In the genomic region with DNA sequence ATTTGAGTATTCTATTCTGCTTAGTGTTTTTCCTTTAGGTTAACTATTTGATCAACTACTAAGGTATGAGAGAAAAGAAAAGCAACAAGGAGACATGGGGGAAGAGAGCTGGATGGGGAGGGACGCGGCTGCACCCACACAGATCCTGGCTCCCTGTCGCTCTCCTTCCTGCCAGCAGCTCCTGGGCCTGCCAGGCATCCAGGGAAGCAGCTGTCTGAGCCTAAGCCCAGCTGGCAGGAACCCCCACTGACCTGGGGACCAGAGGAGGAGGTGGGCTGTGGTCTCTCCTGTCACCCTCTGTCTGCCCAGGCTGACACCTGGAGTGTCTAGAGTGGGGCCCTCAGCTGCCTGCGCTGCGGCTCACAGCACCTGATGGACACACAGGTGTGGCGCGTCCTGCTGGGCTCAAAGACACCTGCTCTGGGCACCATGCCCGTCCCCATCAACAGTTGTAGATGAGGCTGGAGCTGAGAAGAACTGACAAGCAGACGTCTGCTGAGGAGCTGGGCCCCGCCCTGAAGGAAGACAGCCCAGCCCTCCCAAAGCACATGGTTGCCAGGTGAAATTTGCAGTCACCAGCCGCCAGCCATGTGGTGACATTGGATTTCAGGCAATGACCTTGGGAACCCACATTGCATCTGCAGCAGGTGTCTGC, we compare ENCODE assay signal across 19 cellular contexts.
DNase-seq lines count a peak whose midpoint lies in the region; ATAC-seq lines count a peak whose summit lies in the region.
"Had no signal": no experiment of that assay in that cellular context is flagged by ENCODE, and none has a peak within 500 bp of the region (broad histone marks: within the 10 kb centered on the region; RNA-seq: fewer than 3 reads in every experiment).

No MANE protein-coding gene starts in this region.

- ATAC-seq in HG02938 (IDR thresholded peaks at IDR 0.05; ENCODE audit: unreplicated experiment) = no peak
- ATAC-seq in HG02763 (IDR thresholded peaks at IDR 0.05; ENCODE audit: unreplicated experiment) = no peak
- ATAC-seq in HG02852 (IDR thresholded peaks at IDR 0.05; ENCODE audit: unreplicated experiment) = no peak
- ATAC-seq: activated CD4-positive, CD25-positive, alpha-beta regulatory T cell treated with anti-CD3 and anti-CD28 coated beads, Interleukin-2, amount 50 U/mL, for 24 hours; activated CD8-positive, alpha-beta T cell treated with anti-CD3 and anti-CD28 coated beads, Interleukin-2, amount 10 ng/mL, durations not matched to agents 7 days and 5 days; lower lobe of right lung had no signal

- peak; percentile 4 for DNase-seq in DMS53 treated with DMSO at 0.1 percent for 48 hours (lab: John Stamatoyannopoulos, UW; ENCODE audit: unreplicated experiment)
- peak; percentile 94 for DNase-seq in NCI-H1105 (lab: John Stamatoyannopoulos, UW)
- peak; percentile 30 for DNase-seq in NCI-H2196 treated with DMSO at 0.1 percent for 48 hours (lab: John Stamatoyannopoulos, UW; ENCODE audit: unreplicated experiment)
- DNase-seq in SHP77 treated with DMSO at 0.1 percent for 48 hours (lab: John Stamatoyannopoulos, UW) = peak; percentile 24
- DNase-seq in stimulated activated naive CD4-positive, alpha-beta T cell treated with Interleukin-2 at 50 U/mL for 16 hours (lab: John Stamatoyannopoulos, UW) = no peak
- DNase-seq: activated CD8-positive, alpha-beta T cell treated with anti-CD3 and anti-CD28 coated beads, Interleukin-2, amount 10 ng/mL, durations not matched to agents 7 days and 5 days; activated naive CD4-positive, alpha-beta T cell treated with Interleukin-2 at 50 U/mL for 16 hours; activated T-cell treated with anti-CD3 and anti-CD28 coated beads, Interleukin-2, amount 50 U/mL, for 1 hour; CD4-positive, alpha-beta T cell; EL; foreskin fibroblast; HCEC 1CT; lower lobe of right lung; nucleus accumbens; stimulated activated CD4-positive, alpha-beta T cell treated with anti-CD3 and anti-CD28 coated beads, Interleukin-4, amount 100 ng/mL, for 4 hours had no signal
